ENCODE assay signal across 1 cellular context in the genomic region with DNA sequence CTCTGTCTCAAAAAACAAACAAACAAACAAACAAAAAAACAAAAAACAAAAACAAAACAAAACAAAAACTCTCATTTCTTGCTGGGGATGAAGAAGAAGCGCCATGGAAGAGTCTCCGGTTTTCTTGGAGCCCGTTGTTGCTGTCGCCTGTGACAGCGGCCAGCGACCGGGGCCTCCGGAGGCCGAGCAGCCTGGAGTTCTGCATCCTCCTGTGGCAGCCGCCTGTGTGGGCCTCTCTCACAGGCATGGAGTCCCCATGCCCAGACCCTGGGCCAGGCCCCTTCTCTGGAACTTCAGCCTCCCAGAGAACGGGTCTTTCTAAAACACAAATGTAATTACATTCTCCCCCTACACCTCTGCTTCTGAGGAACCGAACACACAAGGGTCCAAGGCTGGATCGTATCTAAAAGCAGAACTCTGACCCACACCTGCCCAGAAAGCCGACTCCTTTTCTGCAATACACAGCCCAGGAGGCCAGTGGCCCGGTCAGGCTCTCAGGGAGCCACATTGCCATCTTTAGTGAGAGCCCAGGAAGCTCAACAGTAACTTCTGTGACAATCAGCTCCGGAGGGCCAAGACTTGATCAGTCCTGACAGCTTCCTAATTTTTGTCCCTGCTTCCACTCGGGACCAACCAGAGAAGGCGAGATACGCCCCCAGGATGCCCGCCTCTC.
TF ChIP-seq lines count a peak whose summit lies in the region.

No MANE protein-coding gene starts in this region.

TF ChIP-seq in WTC11, 78 proteins besides CTCF, POLR2A, EP300 and RAD21 (continued from another document):
- TF ChIP-seq TP53 (CRISPR knock-in tag; IDR thresholded peaks at IDR 0.05) (no peak), ATF1 (CRISPR knock-in tag; IDR thresholded peaks at IDR 0.05) (no peak), SMAD3 (CRISPR knock-in tag; IDR thresholded peaks at IDR 0.05; ENCODE audit: borderline replicate concordance) (no peak)
- TF ChIP-seq, protein P1, sequence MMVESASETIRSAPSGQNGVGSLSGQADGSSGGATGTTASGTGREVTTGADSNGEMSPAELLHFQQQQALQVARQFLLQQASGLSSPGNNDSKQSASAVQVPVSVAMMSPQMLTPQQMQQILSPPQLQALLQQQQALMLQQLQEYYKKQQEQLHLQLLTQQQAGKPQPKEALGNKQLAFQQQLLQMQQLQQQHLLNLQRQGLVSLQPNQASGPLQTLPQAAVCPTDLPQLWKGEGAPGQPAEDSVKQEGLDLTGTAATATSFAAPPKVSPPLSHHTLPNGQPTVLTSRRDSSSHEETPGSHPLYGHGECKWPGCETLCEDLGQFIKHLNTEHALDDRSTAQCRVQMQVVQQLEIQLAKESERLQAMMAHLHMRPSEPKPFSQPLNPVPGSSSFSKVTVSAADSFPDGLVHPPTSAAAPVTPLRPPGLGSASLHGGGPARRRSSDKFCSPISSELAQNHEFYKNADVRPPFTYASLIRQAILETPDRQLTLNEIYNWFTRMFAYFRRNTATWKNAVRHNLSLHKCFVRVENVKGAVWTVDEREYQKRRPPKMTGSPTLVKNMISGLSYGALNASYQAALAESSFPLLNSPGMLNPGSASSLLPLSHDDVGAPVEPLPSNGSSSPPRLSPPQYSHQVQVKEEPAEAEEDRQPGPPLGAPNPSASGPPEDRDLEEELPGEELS (CRISPR knock-in tag; IDR thresholded peaks at IDR 0.05) = no peak
- TF ChIP-seq, protein P2, sequence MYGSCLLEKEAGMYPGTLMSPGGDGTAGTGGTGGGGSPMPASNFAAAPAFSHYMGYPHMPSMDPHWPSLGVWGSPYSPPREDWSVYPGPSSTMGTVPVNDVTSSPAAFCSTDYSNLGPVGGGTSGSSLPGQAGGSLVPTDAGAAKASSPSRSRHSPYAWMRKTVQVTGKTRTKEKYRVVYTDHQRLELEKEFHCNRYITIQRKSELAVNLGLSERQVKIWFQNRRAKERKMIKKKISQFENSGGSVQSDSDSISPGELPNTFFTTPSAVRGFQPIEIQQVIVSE (CRISPR knock-in tag; IDR thresholded peaks at IDR 0.05; ENCODE audit: borderline replicate concordance) = no peak
- TF ChIP-seq, protein P3, sequence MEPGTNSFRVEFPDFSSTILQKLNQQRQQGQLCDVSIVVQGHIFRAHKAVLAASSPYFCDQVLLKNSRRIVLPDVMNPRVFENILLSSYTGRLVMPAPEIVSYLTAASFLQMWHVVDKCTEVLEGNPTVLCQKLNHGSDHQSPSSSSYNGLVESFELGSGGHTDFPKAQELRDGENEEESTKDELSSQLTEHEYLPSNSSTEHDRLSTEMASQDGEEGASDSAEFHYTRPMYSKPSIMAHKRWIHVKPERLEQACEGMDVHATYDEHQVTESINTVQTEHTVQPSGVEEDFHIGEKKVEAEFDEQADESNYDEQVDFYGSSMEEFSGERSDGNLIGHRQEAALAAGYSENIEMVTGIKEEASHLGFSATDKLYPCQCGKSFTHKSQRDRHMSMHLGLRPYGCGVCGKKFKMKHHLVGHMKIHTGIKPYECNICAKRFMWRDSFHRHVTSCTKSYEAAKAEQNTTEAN (CRISPR knock-in tag; IDR thresholded peaks at IDR 0.05) = no peak
- TF ChIP-seq, protein P4, sequence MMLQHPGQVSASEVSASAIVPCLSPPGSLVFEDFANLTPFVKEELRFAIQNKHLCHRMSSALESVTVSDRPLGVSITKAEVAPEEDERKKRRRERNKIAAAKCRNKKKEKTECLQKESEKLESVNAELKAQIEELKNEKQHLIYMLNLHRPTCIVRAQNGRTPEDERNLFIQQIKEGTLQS (CRISPR knock-in tag; conservative IDR thresholded peaks at IDR 0.05) = no peak
